ENCODE assay signal across 1 cellular context in the genomic region with DNA sequence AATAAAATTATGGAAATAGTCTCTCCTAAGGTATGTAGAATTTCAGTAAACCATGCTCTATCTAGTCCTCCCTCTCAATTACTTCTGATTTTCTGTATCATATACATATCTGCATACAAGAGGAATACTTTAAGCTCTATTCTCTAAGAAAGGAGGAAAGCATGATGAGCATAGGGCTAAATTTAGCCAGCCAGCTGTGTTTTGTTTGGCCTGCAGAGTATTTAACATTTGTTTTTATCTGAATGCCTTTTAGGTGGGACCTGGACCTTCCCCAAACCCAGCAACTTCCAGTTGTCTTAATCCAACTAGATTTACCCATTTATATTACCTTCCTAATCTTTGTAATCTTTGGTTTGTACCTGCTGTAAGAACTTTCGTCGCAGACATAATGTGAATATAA.
TF ChIP-seq lines count a peak whose summit lies in the region.

No MANE protein-coding gene starts in this region.

TF ChIP-seq in endothelial cell of umbilical vein, 7 proteins besides CTCF, POLR2A, EP300 and RAD21 (continued from another document):
- TF ChIP-seq, protein P1, sequence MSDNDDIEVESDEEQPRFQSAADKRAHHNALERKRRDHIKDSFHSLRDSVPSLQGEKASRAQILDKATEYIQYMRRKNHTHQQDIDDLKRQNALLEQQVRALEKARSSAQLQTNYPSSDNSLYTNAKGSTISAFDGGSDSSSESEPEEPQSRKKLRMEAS (IDR thresholded peaks at IDR 0.05; ENCODE audit: insufficient read depth, insufficient read length) = no peak
- TF ChIP-seq EZH2 (IDR thresholded peaks at IDR 0.05; ENCODE audit: borderline replicate concordance, low read depth, low read length, severe bottlenecking) = no peak
- TF ChIP-seq MYC (IDR thresholded peaks at IDR 0.05; ENCODE audit: low read depth, low read length) = no peak
- TF ChIP-seq FOS (IDR thresholded peaks at IDR 0.05; ENCODE audit: borderline replicate concordance, insufficient read depth, low read length) = no peak
- TF ChIP-seq GATA2 (IDR thresholded peaks at IDR 0.05; ENCODE audit: insufficient read depth, insufficient read length, low read depth, low read length) = no peak
- no peak for TF ChIP-seq JUN (IDR thresholded peaks at IDR 0.05; ENCODE audit: borderline replicate concordance, insufficient read depth, insufficient read length, low read depth)
